Comparison of ENCODE assay signal across 10 cellular contexts in the genomic region with DNA sequence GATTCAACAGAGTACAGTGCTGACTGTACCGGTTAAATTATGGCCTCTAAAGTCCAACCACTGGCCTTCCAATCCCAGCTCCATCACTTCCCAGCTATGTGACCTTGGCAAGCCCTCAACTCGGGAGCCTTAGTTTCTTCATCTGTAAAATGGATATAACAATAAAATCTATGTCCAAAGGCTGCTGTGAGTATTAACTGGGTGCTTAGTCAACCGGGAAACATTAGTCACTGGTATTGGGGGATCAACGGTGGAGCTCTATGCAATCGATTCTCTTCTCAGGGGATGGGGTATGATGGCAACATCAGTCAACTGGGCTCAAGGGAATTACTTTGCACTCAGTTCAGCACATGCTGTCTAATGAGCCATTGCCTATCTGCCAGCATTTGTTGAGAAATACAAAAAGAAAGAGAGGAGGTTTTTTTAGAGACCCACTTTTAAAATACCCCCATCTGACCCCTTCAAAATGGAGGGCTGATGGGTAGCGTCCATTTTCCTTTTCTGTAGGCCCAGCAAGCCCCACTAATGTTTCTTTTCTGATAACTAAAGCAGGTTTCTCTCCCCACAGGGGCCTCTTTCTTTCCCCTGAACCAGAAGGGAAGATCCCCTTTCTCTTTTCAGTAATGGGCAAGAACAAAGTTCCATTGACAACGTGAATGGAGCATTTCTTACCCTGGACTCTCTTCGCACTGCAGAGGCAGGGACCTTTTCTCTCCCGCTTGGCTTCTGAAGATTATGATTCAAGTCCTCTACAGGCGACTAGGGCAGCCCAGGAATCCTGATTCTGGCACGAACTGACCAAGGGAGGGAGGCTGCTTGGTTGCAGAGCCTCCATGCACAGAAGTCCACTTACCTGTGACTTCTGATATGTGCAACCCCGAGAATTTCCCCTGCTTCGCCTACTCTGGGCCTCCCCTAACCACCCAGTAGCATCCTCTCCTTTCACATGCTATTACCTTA. TPM values are rescaled to one million over a fixed set of nuclear protein-coding genes. Genes with fewer than 3 reads are reported as not detected.
DNase-seq lines count a peak whose midpoint lies in the region; ATAC-seq, FAIRE-seq and TF ChIP-seq lines count a peak whose summit lies in the region.
"Had no signal": no experiment of that assay in that cellular context is flagged by ENCODE, and none has a peak within 500 bp of the region (broad histone marks: within the 10 kb centered on the region; RNA-seq: fewer than 3 reads in every experiment).

No MANE protein-coding gene starts in this region.

- ATAC-seq in GM21423 (IDR thresholded peaks at IDR 0.05; ENCODE audit: unreplicated experiment) (peak; percentile 32), PC-3 (no peak)

- H3K36me3 Mint-ChIP-seq in IgD-negative memory B cell: no peaks in the 10 kb centered on the region

- peaks cover 32% of the 10 kb centered on the region for H3K4me1 ChIP-seq in keratinocyte (ENCODE audit: control insufficient read depth, extremely low read depth, insufficient read depth, low read length)
- peaks cover 54% of the 10 kb centered on the region for H3K4me1 ChIP-seq in PC-3 (ENCODE audit: insufficient read depth, low read length)

- no peaks in the 10 kb centered on the region for H3K9me1 ChIP-seq in keratinocyte (ENCODE audit: control insufficient read depth, extremely low read depth, insufficient read depth, low read length)

- intact Hi-C loops in PC-3 (cut with micrococcal nuclease): no loop called here

- peaks cover 2% of the 10 kb centered on the region for H3K27me3 Mint-ChIP-seq in IgD-negative memory B cell

- no peaks in the 10 kb centered on the region for H4K20me1 ChIP-seq in keratinocyte (ENCODE audit: control insufficient read depth, extremely low read depth, insufficient read depth, low read length)
- H4K20me1 ChIP-seq in PC-3 (ENCODE audit: low read length): no peaks in the 10 kb centered on the region

- BruUV-seq in PC-3 (replicated peaks; lab: Mats Ljungman, UMichigan): no TSS peak

- H3K79me2 ChIP-seq in keratinocyte (ENCODE audit: control insufficient read depth, insufficient read depth, low read length) (no peaks in the 10 kb centered on the region), PC-3 (ENCODE audit: low read length) (no peaks in the 10 kb centered on the region)

- H3K9me3 Mint-ChIP-seq in IgD-negative memory B cell: no peaks in the 10 kb centered on the region

- no peak overlapping the region for H3K9ac ChIP-seq in keratinocyte (ENCODE audit: control insufficient read depth, extremely low read depth, insufficient read depth, low read length)
- H3K9ac ChIP-seq in PC-3 (ENCODE audit: low read length): no peak overlapping the region

- no peaks in the 10 kb centered on the region for H3K27me3 ChIP-seq in keratinocyte (ENCODE audit: control insufficient read depth, extremely low read depth, insufficient read depth, low read length)
- no peaks in the 10 kb centered on the region for H3K27me3 ChIP-seq in PC-3 (ENCODE audit: low read length)

- POLR2A ChIA-PET in PC-3 (lab: Charles Lee; ENCODE audit: unreplicated experiment): no interaction called here

- FAIRE-seq in keratinocyte (lab: Jason Lieb, UNC): no peak
- FAIRE-seq: G401.6 had no signal

- H3K4me3 Mint-ChIP-seq in IgD-negative memory B cell: peak overlapping the region in 3 of 4 donors; percentile 58 to 90 (median 74)

- peak; percentile 50 for DNase-seq in GM13976 (ENCODE audit: low spot score)
- no peak for DNase-seq in keratinocyte (ENCODE audit: low read depth, low spot score)
- DNase-seq in PC-3: no peak
- no peak for DNase-seq in effector CD4-positive, alpha-beta T cell
- DNase-seq in NCI-H146 treated with DMSO at 0.1 percent for 48 hours (lab: John Stamatoyannopoulos, UW; ENCODE audit: unreplicated experiment): no peak
- no peak for DNase-seq in HuH-7.5 (ENCODE audit: low spot score)
- DNase-seq: foreskin melanocyte had no signal

- no peaks in the 10 kb centered on the region for H3K9me2 ChIP-seq in PC-3 (replicated peaks; ENCODE audit: low read length)

- H3K27ac ChIP-seq in keratinocyte (ENCODE audit: control insufficient read depth, insufficient read depth, low read length) (no peak overlapping the region), PC-3 (ENCODE audit: low read length) (no peak overlapping the region)

- no peaks in the 10 kb centered on the region for H3K9me3 ChIP-seq in keratinocyte (ENCODE audit: control insufficient read depth, low read depth, low read length)
- no peaks in the 10 kb centered on the region for H3K9me3 ChIP-seq in PC-3 (ENCODE audit: low read length)

- H3K27ac Mint-ChIP-seq in IgD-negative memory B cell: peak overlapping the region in 2 of 3 donors; percentile 34 to 36

- in situ Hi-C loops in GM13976 (cut with MboI; ENCODE audit: low sequenced_read_pairs, unreplicated experiment): no loop called here

- peaks cover 43 to 53% (median 51%) of the 10 kb centered on the region in 3 donors for H3K4me1 Mint-ChIP-seq in IgD-negative memory B cell

- H3K4me2 ChIP-seq in keratinocyte (ENCODE audit: control insufficient read depth, extremely low read depth, insufficient read depth, low read depth, low read length): peak overlapping the region; percentile 17
- no peak overlapping the region for H3K4me2 ChIP-seq in PC-3 (ENCODE audit: low read length)

- H3F3A ChIP-seq in PC-3 (ENCODE audit: low read length, unreplicated experiment): no peaks in the 10 kb centered on the region

- dilution Hi-C loops in keratinocyte (cut with MboI; ENCODE audit: extremely low pct_ligation_motif_present, low sequenced_read_pairs): no loop called here

- CTCF ChIA-PET in PC-3 (lab: Charles Lee): no interaction called here

- no peak overlapping the region for H3K4me3 ChIP-seq in keratinocyte (ENCODE audit: control insufficient read depth in 2 of 3, extremely low read depth in 1 of 3, insufficient read depth in 2 of 3, low read depth in 1 of 3, low read length in 3 of 3)
- no peak overlapping the region for H3K4me3 ChIP-seq in PC-3 (ENCODE audit: low read length)

- no peaks in the 10 kb centered on the region for H3K36me3 ChIP-seq in keratinocyte (ENCODE audit: control insufficient read depth in 2 of 2, extremely low read depth in 1 of 2, insufficient read depth in 2 of 2, low read length in 2 of 2)
- no peaks in the 10 kb centered on the region for H3K36me3 ChIP-seq in PC-3 (ENCODE audit: low read depth, low read length)

- H2AFZ ChIP-seq in keratinocyte (ENCODE audit: control insufficient read depth, low read length) (no peak overlapping the region), PC-3 (ENCODE audit: low read length) (no peak overlapping the region)

- TF ChIP-seq CTCF in GM13976 (IDR thresholded peaks at IDR 0.05; ENCODE audit: borderline replicate concordance, control extremely low read depth, extremely low read depth, insufficient read depth, missing control alignments): no peak
- TF ChIP-seq CTCF in keratinocyte (optimal IDR thresholded peaks at IDR 0.05 in 1 of 3, IDR thresholded peaks at IDR 0.05 in 1 of 3, conservative IDR thresholded peaks at IDR 0.05 in 1 of 3; ENCODE audit: extremely low read depth in 1 of 3, insufficient read depth in 2 of 3, low read length in 3 of 3): no peak
- no peak for TF ChIP-seq CTCF in PC-3 (conservative IDR thresholded peaks at IDR 0.05; ENCODE audit: low read depth, low read length)

RNA-seq across cellular contexts. Expression of a gene that starts 8.7 kb away (rescaled TPM):
- 10.1 TPM for polyA plus RNA-seq in IgD-negative memory B cell
- 111 to 125 TPM (median 111 TPM) in 3 replicates for polyA plus RNA-seq in keratinocyte
- 34.8 TPM for polyA plus RNA-seq in keratinocyte (2011; ENCODE audit: low read depth)
- polyA plus RNA-seq in keratinocyte (2011; cell fraction: cytosol; rRNA removed): 77.3 and 156 TPM in 2 replicates
- 67.4 and 76.8 TPM in 2 replicates for polyA plus RNA-seq in keratinocyte (2011; cell fraction: nucleus; rRNA removed)
- polyA plus RNA-seq in keratinocyte (2012; ENCODE audit: low replicate concordance): 63.9 and 75.2 TPM in 2 replicates
- polyA minus RNA-seq in keratinocyte: 170 to 251 TPM (median 221 TPM) in 3 replicates
- polyA minus RNA-seq in keratinocyte (2011; cell fraction: cytosol; rRNA and poly(A)+ RNA removed): 108 TPM
- polyA minus RNA-seq in keratinocyte (2011; cell fraction: nucleus; rRNA and poly(A)+ RNA removed): 60.2 and 123 TPM in 2 replicates
- 44.0 and 56.3 TPM in 2 replicates for total RNA-seq in PC-3 (2014; rRNA removed)
